ENCODE assay signal across 8 cellular contexts in genomic region chr17:30290696-30291570, GRCh38. TPM values are rescaled to one million over a fixed set of nuclear protein-coding genes. Genes with fewer than 3 reads are reported as not detected.
DNase-seq lines count a peak whose midpoint lies in the region; ATAC-seq and TF ChIP-seq lines count a peak whose summit lies in the region.

No MANE protein-coding gene starts in this region.

- H3K27ac Mint-ChIP-seq in progenitor cell of endocrine pancreas, result peak overlapping the region; percentile 89

- H3K4me1 ChIP-seq in heart left ventricle, result peaks cover 0 to 23% (median 10%) of the 10 kb centered on the region in 12 donors

- H3K27me3 Mint-ChIP-seq in progenitor cell of endocrine pancreas, result no peaks in the 10 kb centered on the region

- no peaks in the 10 kb centered on the region for H3K9me3 ChIP-seq in heart left ventricle

- H3K4me1 Mint-ChIP-seq in progenitor cell of endocrine pancreas (ENCODE audit: low read depth), result peaks cover 4% of the 10 kb centered on the region

- H3K36me3 ChIP-seq in heart left ventricle, result peaks cover 0 to 41% (median 30%) of the 10 kb centered on the region in 9 donors

- 5 to 12% (median 5%) methylated on average over 11 to 22 of the region's 22 CpGs for WGBS in heart left ventricle, 4 donors

- no peaks in the 10 kb centered on the region for H3K27me3 ChIP-seq in heart left ventricle

- peaks cover 5% of the 10 kb centered on the region for H3K36me3 Mint-ChIP-seq in progenitor cell of endocrine pancreas (ENCODE audit: insufficient read depth)

- H3K27ac ChIP-seq in heart left ventricle, result peak overlapping the region in 10 of 12 donors; percentile 43 to 85 (median 80)

- TF ChIP-seq POLR2A in heart left ventricle (IDR thresholded peaks at IDR 0.05), result no peak

- peak overlapping the region; percentile 88 for H3K4me3 Mint-ChIP-seq in progenitor cell of endocrine pancreas (ENCODE audit: low read depth)

- no peaks in the 10 kb centered on the region for H3K9me3 Mint-ChIP-seq in progenitor cell of endocrine pancreas (ENCODE audit: low read depth)

- ATAC-seq in HG03045 (IDR thresholded peaks at IDR 0.05; ENCODE audit: unreplicated experiment) (peak; percentile 32), heart left ventricle (peak; percentile 23 to 68 (median 52)), HG02981 (IDR thresholded peaks at IDR 0.05; ENCODE audit: unreplicated experiment) (no peak)

- H3K4me3 ChIP-seq in heart left ventricle, result peak overlapping the region; percentile 72 to 99 (median 90)

- peak; percentile 54 for DNase-seq in NCI-H2107 treated with DMSO at 0.1 percent for 48 hours (lab: John Stamatoyannopoulos, UW; ENCODE audit: unreplicated experiment)
- DNase-seq in NCI-H2107 (lab: John Stamatoyannopoulos, UW), result no peak
- peak; percentile 62 for DNase-seq in OCI-M1 (lab: John Stamatoyannopoulos, UW)
- peak; percentile 45 for DNase-seq in activated naive CD4-positive, alpha-beta T cell treated with Interleukin-2 at 50 U/mL for 16 hours
- DNase-seq in heart left ventricle, result peak in 4 of 5 donors; percentile 12 to 52 (median 34)
- DNase-seq in progenitor cell of endocrine pancreas (ENCODE audit: low spot score, unreplicated experiment), result peak; percentile 23

- intact Hi-C loops in heart left ventricle (cut with DNase I), result no loop called here

- TF ChIP-seq CTCF in heart left ventricle (IDR thresholded peaks at IDR 0.05) (no peak), progenitor cell of endocrine pancreas (IDR thresholded peaks at IDR 0.05; ENCODE audit: unreplicated experiment) (no peak)

RNA-seq across cellular contexts. Expression of gene BLMH, which starts 0.8 kb away (rescaled TPM):
- total RNA-seq in heart left ventricle (10 to 100 TPM; 11.1 to 26.2 (median 15.4) TPM), progenitor cell of endocrine pancreas (60.9 and 64.2 TPM in 2 replicates)
- 10 to 100 TPM in 1 of 2 donors, 1 to 10 TPM in 1; 5.3 to 22.1 TPM for polyA plus RNA-seq in heart left ventricle

RNA-seq across cellular contexts. Expression of gene TMIGD1, which starts 42.9 kb away (rescaled TPM):
- total RNA-seq in heart left ventricle (not detected), progenitor cell of endocrine pancreas (not detected in 2 replicates)
- polyA plus RNA-seq in heart left ventricle, result not detected

RNA-seq across cellular contexts. Expression of gene SLC6A4, which starts 55.4 kb away (rescaled TPM):
- total RNA-seq in heart left ventricle, result 1 to 10 TPM in 1 of 9 donors, under 1 TPM in 4, not detected in 4; 0.10 to 1.8 (median 0.17) TPM
- under 1 TPM; 0.04 to 0.73 TPM for polyA plus RNA-seq in heart left ventricle
- 0.64 and 0.96 TPM in 2 replicates for total RNA-seq in progenitor cell of endocrine pancreas
